Comparison of ENCODE assay signal across 8 cellular contexts in the genomic region with DNA sequence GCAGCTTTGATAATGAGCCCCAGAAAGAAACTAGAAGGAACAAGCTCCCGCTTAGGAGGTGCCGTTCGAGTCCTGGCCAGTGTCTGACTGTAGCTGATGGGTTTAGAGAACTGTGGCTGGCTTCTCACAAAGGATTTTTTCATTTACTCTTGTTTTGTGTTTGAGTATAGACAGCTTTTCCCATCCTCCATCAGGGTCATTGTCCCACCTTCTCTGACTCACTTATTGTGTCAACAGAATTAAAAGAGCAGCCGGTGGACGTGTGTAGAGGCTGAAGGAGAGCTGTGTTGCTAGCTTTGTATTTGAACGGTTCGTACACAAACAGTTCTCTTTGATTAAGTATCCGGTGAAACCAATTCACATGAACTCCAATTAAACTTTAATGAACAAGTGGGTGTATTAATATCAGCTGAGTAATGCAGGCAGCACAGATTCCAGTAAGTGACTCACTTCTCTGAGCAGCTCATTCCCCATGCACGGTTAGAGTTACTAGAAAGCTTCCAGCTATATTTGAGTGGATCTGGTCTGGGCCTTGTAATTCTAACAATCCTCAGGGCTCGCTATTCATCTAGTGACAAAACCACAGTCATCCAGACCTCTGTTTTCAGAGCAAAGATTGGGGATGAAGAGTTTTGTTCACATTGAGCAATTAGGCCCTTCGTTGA.
A peak's percentile ranks its signal among the peaks of the same experiment; 100 is the strongest.
DNase-seq lines count a peak whose midpoint lies in the region; ATAC-seq and TF ChIP-seq lines count a peak whose summit lies in the region.

No MANE protein-coding gene starts in this region.

- H3F3A ChIP-seq in SK-N-SH (replicated peaks; ENCODE audit: insufficient read depth) = peaks cover 57% of the 10 kb centered on the region

- H3K9ac ChIP-seq in SK-N-SH = peak overlapping the region; percentile 58; the same call in 1 of the 2 replicates

- peak overlapping the region; percentile 65 for H3K4me2 ChIP-seq in SK-N-SH

- H3K27me3 ChIP-seq in SK-N-SH (ENCODE audit: insufficient read depth) = no peaks in the 10 kb centered on the region
- no peaks in the 10 kb centered on the region for H3K27me3 ChIP-seq in gastrocnemius medialis

- H3K4me3 ChIP-seq in SK-N-SH (ENCODE audit: low read depth in 2 of 2, low read length in 1 of 2) (peak overlapping the region in 1 of 2 experiments; percentile 47; a peak in 2 of 4 replicates), gastrocnemius medialis (peak overlapping the region; percentile 16 to 28 (median 24))

- in situ Hi-C loops in gastrocnemius medialis (cut with MboI; ENCODE audit: low sequenced_read_pairs in 4 of 4) = loop anchor here in 3 of 4 donors (25.0 kb wide), 3 partner anchors 558 to 842 kb away; a partner anchor contains a TSS

- peak; percentile 12 to 91; a peak in 2 of 4 replicates for TF ChIP-seq EP300 in SK-N-SH (IDR thresholded peaks at IDR 0.05; ENCODE audit: borderline replicate concordance in 1 of 2, low read depth in 1 of 2, low read length in 1 of 2)

- peak; percentile 98 for ATAC-seq in gastrocnemius medialis
- ATAC-seq in HG02884 (IDR thresholded peaks at IDR 0.05; ENCODE audit: unreplicated experiment) = no peak
- no peak for ATAC-seq in HG02759 (IDR thresholded peaks at IDR 0.05; ENCODE audit: unreplicated experiment)
- no peak for ATAC-seq in GM18873 (IDR thresholded peaks at IDR 0.05; ENCODE audit: low FRiP score, unreplicated experiment)

- 5% methylated on average over 11 of the region's 11 CpGs for WGBS in SK-N-SH (ENCODE audit: low lambda C conversion rate)

- H2AFZ ChIP-seq in SK-N-SH (ENCODE audit: low read depth) = no peak overlapping the region

- peak; percentile 49 for DNase-seq in activated naive CD4-positive, alpha-beta T cell treated with anti-CD3 and anti-CD28 coated beads for 36 hours
- DNase-seq in activated naive CD4-positive, alpha-beta T cell treated with Interleukin-2 at 50 U/mL for 16 hours = no peak
- DNase-seq in SK-N-SH (no peak), glomerular endothelial cell (ENCODE audit: extremely low read depth, low read depth, low spot score) (peak; percentile 74), gastrocnemius medialis (peak; percentile 59 to 60)

- peaks cover 84% of the 10 kb centered on the region for H3K79me2 ChIP-seq in SK-N-SH (ENCODE audit: insufficient read depth)

- H3K9me3 Mint-ChIP-seq in activated naive CD4-positive, alpha-beta T cell treated with anti-CD3 and anti-CD28 coated beads for 36 hours = no peaks in the 10 kb centered on the region

- no peaks in the 10 kb centered on the region for H4K20me1 ChIP-seq in SK-N-SH (ENCODE audit: insufficient read depth)

- no peaks in the 10 kb centered on the region for H3K27me3 Mint-ChIP-seq in activated naive CD4-positive, alpha-beta T cell treated with anti-CD3 and anti-CD28 coated beads for 36 hours (ENCODE audit: low read depth)

- TF ChIP-seq CTCF in SK-N-SH (IDR thresholded peaks at IDR 0.05) (no peak), gastrocnemius medialis (IDR thresholded peaks at IDR 0.05 in 4 of 5, conservative IDR thresholded peaks at IDR 0.05 in 1 of 5) (no peak)

- H3K9me3 ChIP-seq in SK-N-SH (no peaks in the 10 kb centered on the region), gastrocnemius medialis (no peaks in the 10 kb centered on the region)

- no peak for TF ChIP-seq POLR2A in gastrocnemius medialis (IDR thresholded peaks at IDR 0.05)

- H3K4me1 ChIP-seq in SK-N-SH (ENCODE audit: control insufficient read depth in 1 of 2, insufficient read depth in 2 of 2, low read depth in 1 of 2, low read length in 1 of 2) (peaks cover 0 to 49% of the 10 kb centered on the region in 2 experiments; a peak in 3 of 4 replicates), gastrocnemius medialis (peaks cover 44 to 47% of the 10 kb centered on the region in 2 donors)

- H3K4me1 Mint-ChIP-seq in activated naive CD4-positive, alpha-beta T cell treated with anti-CD3 and anti-CD28 coated beads for 36 hours (ENCODE audit: low read depth) = peaks cover 85% of the 10 kb centered on the region

- peak overlapping the region; percentile 69 for H3K27ac Mint-ChIP-seq in activated naive CD4-positive, alpha-beta T cell treated with anti-CD3 and anti-CD28 coated beads for 36 hours

- CTCF ChIA-PET in activated naive CD4-positive, alpha-beta T cell treated with anti-CD3 and anti-CD28 coated beads for 36 hours (lab: Charles Lee) = interaction anchor here (0.7 to 1.9 kb wide), 3 partner anchors 10 to 57 kb away, joined by 4 to 9 read pairs (median 4); no protein-coding TSS in a partner anchor
- CTCF ChIA-PET in SK-N-SH (lab: Yijun Ruan, JAX) = interaction anchor here (1.5 kb wide), 1 partner anchor 555 kb away, joined by 3 read pairs; no protein-coding TSS in a partner anchor

- H3K4me3 Mint-ChIP-seq in activated naive CD4-positive, alpha-beta T cell treated with anti-CD3 and anti-CD28 coated beads for 36 hours = no peak overlapping the region

- 0 out of 2 replicates have a peak, but pooled peaks have one; percentile 3 for TF ChIP-seq RAD21 in SK-N-SH (IDR thresholded peaks at IDR 0.05; ENCODE audit: low read length)

- POLR2A ChIA-PET in SK-N-SH (lab: Yijun Ruan, JAX) = no interaction called here

- peaks cover 15% of the 10 kb centered on the region for H3K36me3 Mint-ChIP-seq in activated naive CD4-positive, alpha-beta T cell treated with anti-CD3 and anti-CD28 coated beads for 36 hours (ENCODE audit: low read depth)

- H3K27ac ChIP-seq in SK-N-SH (ENCODE audit: low read depth in 2 of 2, low read length in 1 of 2) (peak overlapping the region; percentile 82 to 95; a peak in 3 of 4 replicates), gastrocnemius medialis (peak overlapping the region; percentile 84 to 89 (median 86))

- H3K36me3 ChIP-seq in SK-N-SH (replicated peaks in 1 of 2; ENCODE audit: control insufficient read depth in 1 of 2, insufficient read depth in 2 of 2, low read length in 1 of 2) (peaks cover 0 to 10% of the 10 kb centered on the region in 2 experiments), gastrocnemius medialis (no peaks in the 10 kb centered on the region)

- no peaks in the 10 kb centered on the region for H3K9me2 ChIP-seq in SK-N-SH

- intact Hi-C loops in activated naive CD4-positive, alpha-beta T cell treated with anti-CD3 and anti-CD28 coated beads for 36 hours (cut with micrococcal nuclease) = loop anchor here (1.0 to 5.0 kb wide), 9 partner anchors 11 to 657 kb away; no protein-coding TSS in a partner anchor
- intact Hi-C loops in gastrocnemius medialis (cut with DNase I; ENCODE audit: low total_unique reads) = loop anchor here (5.0 kb wide), 1 partner anchor 257 kb away; no protein-coding TSS in a partner anchor

TF ChIP-seq in SK-N-SH, 30 proteins besides CTCF, POLR2A, EP300 and RAD21 (continues in another document):
- TF ChIP-seq ELF1 (IDR thresholded peaks at IDR 0.05) = 0 out of 2 replicates have a peak, but pooled peaks have one; percentile 17
- peak; percentile 17; the same call in 1 of the 2 replicates for TF ChIP-seq TAF1 (IDR thresholded peaks at IDR 0.05; ENCODE audit: borderline replicate concordance, low read depth, low read length)
- TF ChIP-seq, protein P1, sequence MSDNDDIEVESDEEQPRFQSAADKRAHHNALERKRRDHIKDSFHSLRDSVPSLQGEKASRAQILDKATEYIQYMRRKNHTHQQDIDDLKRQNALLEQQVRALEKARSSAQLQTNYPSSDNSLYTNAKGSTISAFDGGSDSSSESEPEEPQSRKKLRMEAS (IDR thresholded peaks at IDR 0.05; ENCODE audit: low read depth) = peak; percentile 82
- peak; percentile 84 for TF ChIP-seq TCF12 (IDR thresholded peaks at IDR 0.05)
- TF ChIP-seq, protein P2, sequence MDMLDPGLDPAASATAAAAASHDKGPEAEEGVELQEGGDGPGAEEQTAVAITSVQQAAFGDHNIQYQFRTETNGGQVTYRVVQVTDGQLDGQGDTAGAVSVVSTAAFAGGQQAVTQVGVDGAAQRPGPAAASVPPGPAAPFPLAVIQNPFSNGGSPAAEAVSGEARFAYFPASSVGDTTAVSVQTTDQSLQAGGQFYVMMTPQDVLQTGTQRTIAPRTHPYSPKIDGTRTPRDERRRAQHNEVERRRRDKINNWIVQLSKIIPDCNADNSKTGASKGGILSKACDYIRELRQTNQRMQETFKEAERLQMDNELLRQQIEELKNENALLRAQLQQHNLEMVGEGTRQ (IDR thresholded peaks at IDR 0.05; ENCODE audit: borderline replicate concordance, low read depth, low read length) = no peak
- TF ChIP-seq CHD2 (IDR thresholded peaks at IDR 0.05; ENCODE audit: low read length, partially characterized antibody) = no peak
- TF ChIP-seq GABPA (IDR thresholded peaks at IDR 0.05; ENCODE audit: low read depth) = 0 out of 2 replicates have a peak, but pooled peaks have one; percentile 32
- TF ChIP-seq, protein P3, sequence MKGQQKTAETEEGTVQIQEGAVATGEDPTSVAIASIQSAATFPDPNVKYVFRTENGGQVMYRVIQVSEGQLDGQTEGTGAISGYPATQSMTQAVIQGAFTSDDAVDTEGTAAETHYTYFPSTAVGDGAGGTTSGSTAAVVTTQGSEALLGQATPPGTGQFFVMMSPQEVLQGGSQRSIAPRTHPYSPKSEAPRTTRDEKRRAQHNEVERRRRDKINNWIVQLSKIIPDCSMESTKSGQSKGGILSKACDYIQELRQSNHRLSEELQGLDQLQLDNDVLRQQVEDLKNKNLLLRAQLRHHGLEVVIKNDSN (IDR thresholded peaks at IDR 0.05; ENCODE audit: borderline replicate concordance, low read depth) = 0 out of 2 replicates have a peak, but pooled peaks have one; percentile 33
- no peak for TF ChIP-seq RFX5 (IDR thresholded peaks at IDR 0.05; ENCODE audit: low read length)
- peak; percentile 42; the same call in 1 of the 2 replicates for TF ChIP-seq POLR2AphosphoS5 (IDR thresholded peaks at IDR 0.05; ENCODE audit: low read depth, low read length)
- TF ChIP-seq FOSL2 (IDR thresholded peaks at IDR 0.05; ENCODE audit: borderline replicate concordance, low read depth) = peak; percentile 96
- no peak for TF ChIP-seq NRF1 (IDR thresholded peaks at IDR 0.05; ENCODE audit: low read depth, low read length)
- no peak; the same call in none of the 2 replicates for TF ChIP-seq FOXM1 (IDR thresholded peaks at IDR 0.05; ENCODE audit: low read depth)
- 0 out of 2 replicates have a peak, but pooled peaks have one; percentile 1 for TF ChIP-seq SMC3 (IDR thresholded peaks at IDR 0.05; ENCODE audit: low read depth, low read length)
- TF ChIP-seq MXI1 (IDR thresholded peaks at IDR 0.05; ENCODE audit: low read depth, low read length) = no peak
- no peak for TF ChIP-seq EZH2phosphoT487 (IDR thresholded peaks at IDR 0.05; ENCODE audit: borderline replicate concordance, low read depth)
- TF ChIP-seq TEAD4 (IDR thresholded peaks at IDR 0.05; ENCODE audit: borderline replicate concordance, insufficient read depth) = peak; percentile 93
- TF ChIP-seq JUND (IDR thresholded peaks at IDR 0.05) = peak; percentile 94
- no peak for TF ChIP-seq YY1 (IDR thresholded peaks at IDR 0.05; ENCODE audit: low read depth)

Comparison
In these comparisons a context has a peak if more than half of its experiments do, and no peak if none do; other contexts are left out.
1. DNase-seq: peak in activated naive CD4-positive, alpha-beta T cell treated with anti-CD3 and anti-CD28 coated beads for 36 hours (single experiment), glomerular endothelial cell (single experiment) and gastrocnemius medialis (2 of 2); none in activated naive CD4-positive, alpha-beta T cell treated with Interleukin-2 at 50 U/mL for 16 hours (single experiment) and SK-N-SH (single experiment).
2. ATAC-seq: peak in gastrocnemius medialis (2 of 2); none in HG02884 (single experiment), HG02759 (single experiment) and GM18873 (single experiment).